ENCODE assay signal across 1 cellular context in genomic region chr7:40134428-40135423, GRCh38.
TF ChIP-seq lines count a peak whose summit lies in the region.

MPLKIP (minus strand) TSS chr7:40134622; CDS start chr7:40134567, 55 bp downstream.
SUGCT (plus strand) TSS chr7:40135005.

TF ChIP-seq in HEK293, 187 proteins besides CTCF, POLR2A, EP300 and RAD21 (continued from another document):
- TF ChIP-seq ZBTB10 (tag by site-specific recombination; IDR thresholded peaks at IDR 0.05) (no peak), KLF8 (tag by site-specific recombination; IDR thresholded peaks at IDR 0.05) (peak; percentile 90), PRDM1 (tag by site-specific recombination; IDR thresholded peaks at IDR 0.05) (no peak), KLF7 (tag by site-specific recombination; IDR thresholded peaks at IDR 0.05; ENCODE audit: borderline replicate concordance) (peak; percentile 92), SP7 (tag by site-specific recombination; IDR thresholded peaks at IDR 0.05) (peak; percentile 86), INSM2 (tag by site-specific recombination; IDR thresholded peaks at IDR 0.05) (peak; percentile 60; the same call in 1 of the 2 replicates), ZNF544 (tag by site-specific recombination; IDR thresholded peaks at IDR 0.05) (no peak), ZNF837 (tag by site-specific recombination; IDR thresholded peaks at IDR 0.05) (no peak), ZNF169 (tag by site-specific recombination; IDR thresholded peaks at IDR 0.05) (0 out of 2 replicates have a peak, but pooled peaks have one; percentile 24), HOXA7 (CRISPR knock-in tag; IDR thresholded peaks at IDR 0.05; ENCODE audit: borderline replicate concordance) (no peak)
TF ChIP-seq in HEK293: peak in this region for 66.
